Comparison of ENCODE assay signal across 25 cellular contexts in the genomic region with DNA sequence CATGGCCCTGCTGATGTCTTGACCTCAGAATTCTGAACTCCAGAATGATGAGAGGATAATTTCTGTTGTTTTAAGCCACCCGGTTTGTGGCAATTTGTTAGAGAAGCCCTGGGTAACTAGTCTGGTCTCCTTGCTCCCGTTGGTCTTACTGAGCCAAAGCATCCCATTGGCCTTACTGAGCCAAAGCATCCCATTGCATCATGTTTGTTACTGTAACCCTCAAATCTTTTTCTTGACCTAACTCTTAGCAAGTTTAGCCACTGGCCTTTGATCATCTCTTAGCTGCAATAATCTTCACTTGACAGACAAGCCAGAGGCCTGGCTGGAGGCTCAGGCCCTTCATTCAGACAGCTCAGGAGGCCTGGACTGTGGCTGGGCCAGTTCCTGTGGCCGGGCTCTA. TPM values are rescaled to one million over a fixed set of nuclear protein-coding genes. Genes with fewer than 3 reads are reported as not detected.
A peak's percentile ranks its signal among the peaks of the same experiment; 100 is the strongest.
DNase-seq lines count a peak whose midpoint lies in the region; FAIRE-seq and TF ChIP-seq lines count a peak whose summit lies in the region.
"Had no signal": no experiment of that assay in that cellular context is flagged by ENCODE, and none has a peak within 500 bp of the region (broad histone marks: within the 10 kb centered on the region; RNA-seq: fewer than 3 reads in every experiment).

No MANE protein-coding gene starts in this region.

- no peak overlapping the region for H3K4ac ChIP-seq in mesendoderm (ENCODE audit: low read depth, low read length)

- no peak overlapping the region for H4K8ac ChIP-seq in mesendoderm (ENCODE audit: low read depth, low read length)

- H3K4me1 Mint-ChIP-seq in endodermal cell = peaks cover 49% of the 10 kb centered on the region

- no peak overlapping the region for H3K56ac ChIP-seq in mesendoderm (ENCODE audit: low read length)

- peak overlapping the region; percentile 73 for H2BK5ac ChIP-seq in mesendoderm (ENCODE audit: low read length)

- H3K4me3 ChIP-seq in endodermal cell (ENCODE audit: low read length) (no peak overlapping the region), mesendoderm (ENCODE audit: low read length) (no peak overlapping the region), kidney (ENCODE audit: low read length in 2 of 2) (no peak overlapping the region)
- H3K4me3 ChIP-seq: GM12878, GM23248, PC-9 had no signal

- H2BK120ac ChIP-seq in mesendoderm (ENCODE audit: low read depth, low read length) = no peak overlapping the region

- peaks cover 14% of the 10 kb centered on the region for H3K9me3 Mint-ChIP-seq in endodermal cell
- H3K9me3 Mint-ChIP-seq: CD8-positive, alpha-beta T cell had no signal

- DNase-seq in activated CD8-positive, alpha-beta memory T cell treated with anti-CD3 and anti-CD28 coated beads for 24 hours = peak; percentile 19
- DNase-seq in activated CD8-positive, alpha-beta memory T cell treated with anti-CD3 and anti-CD28 coated beads, Interleukin-2, amount 50 U/mL, for 4 hours = no peak
- DNase-seq in endodermal cell = no peak
- DNase-seq in mesendoderm = no peak
- DNase-seq in activated CD4-positive, alpha-beta T cell treated with anti-CD3 and anti-CD28 coated beads for 48 hours = no peak
- no peak for DNase-seq in kidney
- no peak for DNase-seq in NK-92 treated with Interleukin-12 subunit alpha and Interleukin-12 subunit beta, amount 100 ng/mL, for 24 hours (lab: John Stamatoyannopoulos, UW)
- DNase-seq: Caco-2; CD8-positive, alpha-beta T cell; GM23248; H7; NCI-H1105 treated with DMSO at 0.1 percent for 48 hours; NCI-H146; NCI-H1930; NCI-H2107; NCI-H446 treated with DMSO at 0.1 percent for 48 hours; NCI-H526; NCI-H82; PC-9; Right ventricle myocardium superior had no signal

- intact Hi-C loops in kidney (cut with DNase I) = no loop called here

- no peak overlapping the region for H3K23ac ChIP-seq in mesendoderm (ENCODE audit: low read length)

- H3K27ac ChIP-seq in endodermal cell (ENCODE audit: low read depth, low read length) (no peak overlapping the region), mesendoderm (ENCODE audit: low read depth, low read length) (peak overlapping the region; percentile 40), kidney (ENCODE audit: low read depth in 2 of 2, low read length in 2 of 2) (no peak overlapping the region)
- H3K27ac ChIP-seq: 22Rv1, C4-2B, GM23248, PC-9 had no signal

- no peak overlapping the region for H3K4me2 ChIP-seq in mesendoderm (ENCODE audit: low read length)
- H3K4me2 ChIP-seq: PC-9 had no signal

- H3K18ac ChIP-seq in mesendoderm (ENCODE audit: low read length) = no peak overlapping the region

- no peaks in the 10 kb centered on the region for H3K27me3 Mint-ChIP-seq in endodermal cell (ENCODE audit: insufficient read depth)

- H2AK5ac ChIP-seq in mesendoderm (ENCODE audit: low read length) = no peak overlapping the region

- H3K9ac ChIP-seq in endodermal cell (ENCODE audit: extremely low read depth, low read length, poor library complexity, severe bottlenecking) = no peak overlapping the region
- H3K9ac ChIP-seq in mesendoderm (ENCODE audit: low read length) = no peak overlapping the region
- H3K9ac ChIP-seq in kidney (ENCODE audit: low read length in 2 of 2) = no peak overlapping the region
- H3K9ac ChIP-seq: GM23248 had no signal

- H2BK15ac ChIP-seq in mesendoderm (replicated peaks; ENCODE audit: low read depth) = no peak overlapping the region

- H4K5ac ChIP-seq in mesendoderm (ENCODE audit: low read length) = no peak overlapping the region

- no peaks in the 10 kb centered on the region for H3K79me2 ChIP-seq in mesendoderm (ENCODE audit: control insufficient read depth, insufficient read depth, low read length)

- 89 to 96% methylated on average over 2 to 3 of the region's 3 CpGs for WGBS in endodermal cell (ENCODE audit: insufficient coverage in 1 of 2, insufficient read length in 1 of 2), 2 experiments
- WGBS in mesendoderm (ENCODE audit: extremely low coverage, insufficient coverage, low lambda C conversion rate) = no CpG with 5 or more reads among the region's 3 CpGs

- FAIRE-seq in kidney (lab: Jason Lieb, UNC) = no peak
- FAIRE-seq: G401.6, GM12878 had no signal

- peaks cover 14% of the 10 kb centered on the region for H3K9me3 ChIP-seq in endodermal cell (ENCODE audit: control insufficient read depth, low read length)
- peaks cover 0 to 3% of the 10 kb centered on the region in 2 donors for H3K9me3 ChIP-seq in kidney (ENCODE audit: control insufficient read depth in 1 of 2, low read length in 2 of 2)

- H3K4me1 ChIP-seq in endodermal cell (ENCODE audit: control insufficient read depth, insufficient read depth, low read length) (peaks cover 15% of the 10 kb centered on the region), mesendoderm (ENCODE audit: control insufficient read depth, low read depth, low read length) (peaks cover 6% of the 10 kb centered on the region), kidney (ENCODE audit: control insufficient read depth in 1 of 2, insufficient read depth in 1 of 2, low read depth in 1 of 2, low read length in 2 of 2) (peaks cover 0 to 3% of the 10 kb centered on the region in 2 donors)

- no peaks in the 10 kb centered on the region for H3K79me1 ChIP-seq in mesendoderm (ENCODE audit: low read length)

- peak overlapping the region; percentile 35 for H3K27ac Mint-ChIP-seq in endodermal cell
- H3K27ac Mint-ChIP-seq: B cell; CD8-positive, alpha-beta T cell had no signal

- H3K27me3 ChIP-seq in endodermal cell (ENCODE audit: control insufficient read depth, insufficient read depth, low read length, poor library complexity, severe bottlenecking) (no peaks in the 10 kb centered on the region), mesendoderm (ENCODE audit: insufficient read depth, low read length, poor library complexity) (no peaks in the 10 kb centered on the region)

- no peaks in the 10 kb centered on the region for H3K36me3 Mint-ChIP-seq in endodermal cell (ENCODE audit: low read depth)
- H3K36me3 Mint-ChIP-seq: CD8-positive, alpha-beta T cell had no signal

- H3K4me3 Mint-ChIP-seq in endodermal cell = no peak overlapping the region
- H3K4me3 Mint-ChIP-seq: B cell; CD8-positive, alpha-beta T cell had no signal

- no peak for TF ChIP-seq CTCF in endodermal cell (conservative IDR thresholded peaks at IDR 0.05)
- no peak for TF ChIP-seq CTCF in kidney (IDR thresholded peaks at IDR 0.05; ENCODE audit: borderline replicate concordance, extremely low read depth, insufficient read depth)

- no peaks in the 10 kb centered on the region for H3K36me3 ChIP-seq in endodermal cell (ENCODE audit: control insufficient read depth, insufficient read depth, low read length)
- no peaks in the 10 kb centered on the region for H3K36me3 ChIP-seq in mesendoderm (ENCODE audit: control insufficient read depth, insufficient read depth, low read length)
- no peaks in the 10 kb centered on the region for H3K36me3 ChIP-seq in kidney (ENCODE audit: control insufficient read depth in 1 of 2, insufficient read depth in 2 of 2, low read length in 2 of 2)

RNA-seq across cellular contexts. Expression of gene TBXAS1, which starts 21.8 kb away (rescaled TPM):
- 10 to 100 TPM in 1 of 2 donors, 1 to 10 TPM in 1; 7.6 to 13.5 TPM for total RNA-seq in endodermal cell
- 2.6 TPM for polyA plus RNA-seq in endodermal cell (2013, experiment 1 of 2)
- 2.7 TPM for polyA plus RNA-seq in endodermal cell (2013, experiment 2 of 2)
- 2.1 TPM for polyA plus RNA-seq in mesendoderm (2013, experiment 1 of 2)
- 1.7 TPM for polyA plus RNA-seq in mesendoderm (2013, experiment 2 of 2)
- total RNA-seq in kidney = 33.6 TPM
- polyA plus RNA-seq in kidney (ENCODE audit: insufficient read depth, low read depth, low replicate concordance) = 14.2 TPM
- total RNA-seq: GM23248 had no signal
